In the genomic region with DNA sequence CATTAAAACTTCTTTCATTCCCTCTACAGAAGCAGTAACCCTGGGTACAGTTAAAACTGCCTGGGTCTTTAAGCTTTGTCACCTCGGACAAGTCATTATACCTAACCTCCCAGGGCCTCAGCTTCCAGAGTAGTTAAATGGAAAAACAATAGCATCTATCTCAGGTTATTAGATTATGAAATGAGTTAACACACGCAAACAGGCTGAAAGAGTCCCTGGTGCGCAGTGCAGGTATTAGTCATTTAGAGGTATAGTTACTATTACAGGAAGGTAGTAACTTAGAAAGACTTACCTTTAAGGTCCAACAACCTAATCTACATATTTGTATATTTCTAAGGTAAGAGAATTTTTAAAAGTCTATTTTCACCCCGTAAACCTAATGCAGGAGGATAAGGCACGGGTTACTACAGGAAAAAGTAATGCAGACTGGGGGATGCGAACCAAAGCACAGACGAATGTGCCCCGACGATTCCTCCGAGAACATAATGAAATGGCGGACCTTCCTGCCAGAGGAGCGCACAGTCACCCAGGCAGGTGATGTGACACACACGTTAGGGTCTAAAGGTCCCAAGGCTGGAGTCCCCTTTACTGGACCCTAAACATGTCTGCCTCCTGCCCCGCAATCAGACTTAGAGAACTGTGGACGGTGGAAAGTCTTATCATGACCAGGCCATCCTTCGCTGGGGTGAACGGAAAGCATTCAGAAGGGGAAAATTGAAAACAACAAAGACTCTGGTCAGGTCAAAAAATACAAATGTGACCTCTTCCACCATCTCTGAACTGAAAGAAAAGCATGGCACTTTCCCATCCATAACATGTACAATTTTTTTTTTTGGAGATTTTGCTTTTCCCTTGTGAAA, we compare ENCODE assay signal across 8 cellular contexts. TPM values are rescaled to one million over a fixed set of nuclear protein-coding genes. Genes with fewer than 3 reads are reported as not detected.
DNase-seq lines count a peak whose midpoint lies in the region; ATAC-seq and TF ChIP-seq lines count a peak whose summit lies in the region.

No MANE protein-coding gene starts in this region.

- H3K9me3 ChIP-seq in cardiac muscle cell (ENCODE audit: low read depth) (no peaks in the 10 kb centered on the region), WERI-Rb-1 (ENCODE audit: severe bottlenecking) (no peaks in the 10 kb centered on the region), uterus (no peaks in the 10 kb centered on the region)
- H3K9me3 ChIP-seq in naive thymus-derived CD4-positive, alpha-beta T cell (ENCODE audit: control insufficient read depth in 2 of 3, low read length in 3 of 3) = no peaks in the 10 kb centered on the region

- intact Hi-C loops in left cardiac atrium (cut with DNase I) (no loop called here), uterus (cut with DNase I; ENCODE audit: low total_unique reads) (no loop called here)
- intact Hi-C loops in naive thymus-derived CD4-positive, alpha-beta T cell (cut with micrococcal nuclease) = loop anchor here (5.0 kb wide), 4 partner anchors 104 to 549 kb away; a partner anchor contains a TSS

- H3K27ac Mint-ChIP-seq in effector memory CD8-positive, alpha-beta T cell = peak overlapping the region; percentile 94 to 98
- H3K27ac Mint-ChIP-seq in naive thymus-derived CD4-positive, alpha-beta T cell = peak overlapping the region; percentile 92 to 98 (median 95)

- no peaks in the 10 kb centered on the region for H3K36me3 ChIP-seq in cardiac muscle cell
- H3K36me3 ChIP-seq in WERI-Rb-1 = peaks cover 15% of the 10 kb centered on the region
- H3K36me3 ChIP-seq in naive thymus-derived CD4-positive, alpha-beta T cell (ENCODE audit: control insufficient read depth in 2 of 3, insufficient read depth in 3 of 3, low read length in 3 of 3) = peaks cover 0 to 9% (median 0%) of the 10 kb centered on the region in 3 experiments
- no peaks in the 10 kb centered on the region for H3K36me3 ChIP-seq in uterus

- H3K4me3 ChIP-seq in cardiac muscle cell = peak overlapping the region; percentile 87
- H3K4me3 ChIP-seq in WERI-Rb-1 (ENCODE audit: low read depth, low read length) = peak overlapping the region; percentile 73
- peak overlapping the region; percentile 93 for H3K4me3 ChIP-seq in naive thymus-derived CD4-positive, alpha-beta T cell (ENCODE audit: low read length)
- H3K4me3 ChIP-seq in uterus = peak overlapping the region; percentile 55 to 85

- peak overlapping the region; percentile 94 to 98 for H3K4me3 Mint-ChIP-seq in effector memory CD8-positive, alpha-beta T cell
- H3K4me3 Mint-ChIP-seq in naive thymus-derived CD4-positive, alpha-beta T cell = peak overlapping the region; percentile 94 to 100 (median 98)

- peak in 1 of 2 donors; percentile 30 for DNase-seq in cardiac muscle cell (ENCODE audit: low read depth in 1 of 2, low spot score in 1 of 2)
- no peak for DNase-seq in left cardiac atrium
- no peak for DNase-seq in WERI-Rb-1
- DNase-seq in effector memory CD8-positive, alpha-beta T cell = no peak
- peak in 5 of 9 donors; percentile 13 to 27 (median 22) for DNase-seq in naive thymus-derived CD4-positive, alpha-beta T cell
- no peak for DNase-seq in uterus
- DNase-seq in GDM1 (lab: John Stamatoyannopoulos, UW) = no peak

- ATAC-seq in left cardiac atrium = no peak
- no peak for ATAC-seq in effector memory CD8-positive, alpha-beta T cell (replicated peaks)
- ATAC-seq in naive thymus-derived CD4-positive, alpha-beta T cell = no peak
- ATAC-seq in GM18517 (IDR thresholded peaks at IDR 0.05; ENCODE audit: unreplicated experiment) = no peak

- POLR2A ChIA-PET in naive thymus-derived CD4-positive, alpha-beta T cell (lab: Charles Lee) = interaction anchor here (0.9 to 8.3 kb wide), 8 partner anchors 13 to 590 kb away, joined by 3 to 142 read pairs (median 4); a partner anchor contains a TSS

- H3K27me3 ChIP-seq in cardiac muscle cell = no peaks in the 10 kb centered on the region
- no peaks in the 10 kb centered on the region for H3K27me3 ChIP-seq in WERI-Rb-1 (ENCODE audit: insufficient read depth, low read depth, severe bottlenecking)
- no peaks in the 10 kb centered on the region for H3K27me3 ChIP-seq in naive thymus-derived CD4-positive, alpha-beta T cell (ENCODE audit: control insufficient read depth in 2 of 2, insufficient read depth in 2 of 2, low read length in 2 of 2)
- no peaks in the 10 kb centered on the region for H3K27me3 ChIP-seq in uterus

- CTCF ChIA-PET in naive thymus-derived CD4-positive, alpha-beta T cell (lab: Charles Lee) = interaction anchor here (0.8 to 3.6 kb wide), 3 partner anchors 16 to 45 kb away, joined by 3 to 16 read pairs (median 10); no protein-coding TSS in a partner anchor

- peaks cover 38 to 44% of the 10 kb centered on the region in 2 donors for H3K4me1 Mint-ChIP-seq in effector memory CD8-positive, alpha-beta T cell (ENCODE audit: low read depth in 2 of 2)
- H3K4me1 Mint-ChIP-seq in naive thymus-derived CD4-positive, alpha-beta T cell = peaks cover 25 to 49% (median 36%) of the 10 kb centered on the region in 7 donors

- no peaks in the 10 kb centered on the region for H3K27me3 Mint-ChIP-seq in effector memory CD8-positive, alpha-beta T cell
- H3K27me3 Mint-ChIP-seq in naive thymus-derived CD4-positive, alpha-beta T cell = no peaks in the 10 kb centered on the region

- no peak for TF ChIP-seq POLR2A in uterus (IDR thresholded peaks at IDR 0.05)

- no peak for TF ChIP-seq CTCF in cardiac muscle cell (IDR thresholded peaks at IDR 0.05; ENCODE audit: low read depth, low read length)
- no peak for TF ChIP-seq CTCF in WERI-Rb-1 (IDR thresholded peaks at IDR 0.05; ENCODE audit: low read depth, low read length)
- TF ChIP-seq CTCF in uterus (IDR thresholded peaks at IDR 0.05) = no peak

- H3K4me1 ChIP-seq in cardiac muscle cell (ENCODE audit: low read depth) (peaks cover 22% of the 10 kb centered on the region), uterus (peaks cover 4 to 19% of the 10 kb centered on the region in 2 donors)
- peaks cover 15 to 16% of the 10 kb centered on the region in 2 donors for H3K4me1 ChIP-seq in naive thymus-derived CD4-positive, alpha-beta T cell (ENCODE audit: control insufficient read depth in 2 of 2, insufficient read depth in 2 of 2, low read length in 2 of 2)

- H3K27ac ChIP-seq in cardiac muscle cell (peak overlapping the region; percentile 93), WERI-Rb-1 (peak overlapping the region; percentile 85), uterus (peak overlapping the region; percentile 91 to 96)
- H3K27ac ChIP-seq in naive thymus-derived CD4-positive, alpha-beta T cell (ENCODE audit: low read depth, low read length) = peak overlapping the region; percentile 90

- H3K9me3 Mint-ChIP-seq in effector memory CD8-positive, alpha-beta T cell = no peaks in the 10 kb centered on the region
- H3K9me3 Mint-ChIP-seq in naive thymus-derived CD4-positive, alpha-beta T cell = peaks cover 0 to 3% (median 0%) of the 10 kb centered on the region in 11 donors

- peaks cover 26% of the 10 kb centered on the region for H3K36me3 Mint-ChIP-seq in effector memory CD8-positive, alpha-beta T cell (ENCODE audit: insufficient read depth)
- peaks cover 0 to 34% (median 4%) of the 10 kb centered on the region in 5 donors for H3K36me3 Mint-ChIP-seq in naive thymus-derived CD4-positive, alpha-beta T cell

RNA-seq across cellular contexts. Expression of a gene that starts 1.3 kb away (rescaled TPM):
- total RNA-seq in cardiac muscle cell (132 and 150 TPM in 2 replicates), left cardiac atrium (100 to 1,000 TPM; 125 to 144 TPM), uterus (100 to 1,000 TPM in 3 of 4 donors, 10 to 100 TPM in 1; 96.1 to 183 (median 129) TPM)
- 250 and 254 TPM in 2 replicates for polyA plus RNA-seq in cardiac muscle cell
- total RNA-seq in naive thymus-derived CD4-positive, alpha-beta T cell = 100 to 1,000 TPM; 245 to 356 (median 294) TPM
- polyA plus RNA-seq in naive thymus-derived CD4-positive, alpha-beta T cell = 100 to 1,000 TPM; 134 to 172 TPM

Comparison
In these comparisons a context has a peak if more than half of its experiments do, and no peak if none do; other contexts are left out.
1. DNase-seq: peak in naive thymus-derived CD4-positive, alpha-beta T cell (5 of 9); none in left cardiac atrium (single experiment), WERI-Rb-1 (single experiment), effector memory CD8-positive, alpha-beta T cell (0 of 3), uterus (0 of 2) and GDM1 (single experiment).
2. intact Hi-C loops: an anchor here in naive thymus-derived CD4-positive, alpha-beta T cell (5.0 kb wide); none called in left cardiac atrium and uterus.
3. Peak in every context shown above with its lines, with median percentiles within 50 percentile points of each other: H3K27ac ChIP-seq and H3K4me3 ChIP-seq.